Comparison of ENCODE assay signal across 18 cellular contexts in genomic region chr14:35158951-35159653, GRCh38. TPM values are rescaled to one million over a fixed set of nuclear protein-coding genes. Genes with fewer than 3 reads are reported as not detected.
DNase-seq lines count a peak whose midpoint lies in the region; ATAC-seq, FAIRE-seq and TF ChIP-seq lines count a peak whose summit lies in the region.
"Had no signal": no experiment of that assay in that cellular context is flagged by ENCODE, and none has a peak within 500 bp of the region (broad histone marks: within the 10 kb centered on the region; RNA-seq: fewer than 3 reads in every experiment).

No MANE protein-coding gene starts in this region.

- no peak for TF ChIP-seq CTCF in smooth muscle cell (IDR thresholded peaks at IDR 0.05; ENCODE audit: borderline replicate concordance, insufficient read depth, poor library complexity, severe bottlenecking)

- no peaks in the 10 kb centered on the region for H3K79me2 ChIP-seq in smooth muscle cell (ENCODE audit: low read depth)

- ATAC-seq in GM21717 (IDR thresholded peaks at IDR 0.05; ENCODE audit: unreplicated experiment) (no peak), HG03571 (IDR thresholded peaks at IDR 0.05; ENCODE audit: unreplicated experiment) (no peak)

- H3K4me1 Mint-ChIP-seq in activated CD4-positive, alpha-beta memory T cell treated with anti-CD3 and anti-CD28 coated beads for 36 hours (ENCODE audit: low read depth) = peaks cover 62% of the 10 kb centered on the region
- H3K4me1 Mint-ChIP-seq in activated CD4-positive, alpha-beta memory T cell treated with anti-CD3 and anti-CD28 coated beads, Interleukin-2, amount 10 ng/mL, durations not matched to agents 7 days and 5 days = peaks cover 51% of the 10 kb centered on the region
- H3K4me1 Mint-ChIP-seq: neural crest cell had no signal

- peaks cover 11% of the 10 kb centered on the region for H4K20me1 ChIP-seq in smooth muscle cell (ENCODE audit: low read depth)

- no peaks in the 10 kb centered on the region for H3K9me3 Mint-ChIP-seq in activated CD4-positive, alpha-beta memory T cell treated with anti-CD3 and anti-CD28 coated beads for 36 hours
- no peaks in the 10 kb centered on the region for H3K9me3 Mint-ChIP-seq in activated CD4-positive, alpha-beta memory T cell treated with anti-CD3 and anti-CD28 coated beads, Interleukin-2, amount 10 ng/mL, durations not matched to agents 7 days and 5 days
- H3K9me3 Mint-ChIP-seq: neural crest cell had no signal

- no peak overlapping the region for H2AFZ ChIP-seq in smooth muscle cell (ENCODE audit: low read depth)

- FAIRE-seq in islet of Langerhans (lab: Jason Lieb, UNC) = peak; percentile 36

- peak overlapping the region; percentile 59 for H3K9ac ChIP-seq in smooth muscle cell (ENCODE audit: low read depth)

- CTCF ChIA-PET in activated CD4-positive, alpha-beta memory T cell treated with anti-CD3 and anti-CD28 coated beads for 36 hours (lab: Charles Lee) = no interaction called here
- CTCF ChIA-PET in activated CD4-positive, alpha-beta memory T cell treated with anti-CD3 and anti-CD28 coated beads, Interleukin-2, amount 10 ng/mL, durations not matched to agents 7 days and 5 days (lab: Charles Lee) = no interaction called here

- peak overlapping the region; percentile 79 for H3K27ac Mint-ChIP-seq in activated CD4-positive, alpha-beta memory T cell treated with anti-CD3 and anti-CD28 coated beads for 36 hours
- no peak overlapping the region for H3K27ac Mint-ChIP-seq in activated CD4-positive, alpha-beta memory T cell treated with anti-CD3 and anti-CD28 coated beads, Interleukin-2, amount 10 ng/mL, durations not matched to agents 7 days and 5 days

- no peaks in the 10 kb centered on the region for H3K36me3 ChIP-seq in smooth muscle cell (ENCODE audit: low read depth)
- H3K36me3 ChIP-seq: thyroid gland had no signal

- peaks cover 6% of the 10 kb centered on the region for H3F3A ChIP-seq in smooth muscle cell (ENCODE audit: low read depth)

- POLR2A ChIA-PET in activated CD4-positive, alpha-beta memory T cell treated with anti-CD3 and anti-CD28 coated beads for 36 hours (lab: Charles Lee) = no interaction called here
- POLR2A ChIA-PET in activated CD4-positive, alpha-beta memory T cell treated with anti-CD3 and anti-CD28 coated beads, Interleukin-2, amount 10 ng/mL, durations not matched to agents 7 days and 5 days (lab: Charles Lee) = interaction anchor here (0.5 kb wide), 1 partner anchor 173 kb away, joined by 3 read pairs; no protein-coding TSS in a partner anchor

- H3K4me2 ChIP-seq in smooth muscle cell = peak overlapping the region; percentile 65

- H3K36me3 Mint-ChIP-seq in activated CD4-positive, alpha-beta memory T cell treated with anti-CD3 and anti-CD28 coated beads for 36 hours = peaks cover 16% of the 10 kb centered on the region
- peaks cover 44% of the 10 kb centered on the region for H3K36me3 Mint-ChIP-seq in activated CD4-positive, alpha-beta memory T cell treated with anti-CD3 and anti-CD28 coated beads, Interleukin-2, amount 10 ng/mL, durations not matched to agents 7 days and 5 days (ENCODE audit: low read depth)

- peak overlapping the region; percentile 90 for H3K27ac ChIP-seq in smooth muscle cell (ENCODE audit: low read depth)
- H3K27ac ChIP-seq: thyroid gland had no signal

- H3K4me1 ChIP-seq in smooth muscle cell (ENCODE audit: low read depth) = peaks cover 19% of the 10 kb centered on the region

- no peak overlapping the region for H3K4me3 ChIP-seq in smooth muscle cell
- H3K4me3 ChIP-seq: Peyer's patch, spleen, thyroid gland had no signal

- H3K9me3 ChIP-seq in smooth muscle cell (replicated peaks; ENCODE audit: low read depth) = no peaks in the 10 kb centered on the region
- H3K9me3 ChIP-seq: Peyer's patch, spleen, thyroid gland had no signal

- no peaks in the 10 kb centered on the region for H3K27me3 Mint-ChIP-seq in activated CD4-positive, alpha-beta memory T cell treated with anti-CD3 and anti-CD28 coated beads for 36 hours
- H3K27me3 Mint-ChIP-seq in activated CD4-positive, alpha-beta memory T cell treated with anti-CD3 and anti-CD28 coated beads, Interleukin-2, amount 10 ng/mL, durations not matched to agents 7 days and 5 days = no peaks in the 10 kb centered on the region
- H3K27me3 Mint-ChIP-seq: activated naive CD8-positive, alpha-beta T cell had no signal

- intact Hi-C loops in activated CD4-positive, alpha-beta memory T cell treated with anti-CD3 and anti-CD28 coated beads for 36 hours (cut with micrococcal nuclease) = no loop called here

- H3K27me3 ChIP-seq in smooth muscle cell (ENCODE audit: low read depth) = no peaks in the 10 kb centered on the region
- H3K27me3 ChIP-seq: Peyer's patch, spleen, thyroid gland had no signal

- 64% methylated on average over 8 of the region's 8 CpGs for WGBS in smooth muscle cell (ENCODE audit: low lambda C conversion rate)

- H3K4me3 Mint-ChIP-seq in activated CD4-positive, alpha-beta memory T cell treated with anti-CD3 and anti-CD28 coated beads for 36 hours = no peak overlapping the region
- H3K4me3 Mint-ChIP-seq in activated CD4-positive, alpha-beta memory T cell treated with anti-CD3 and anti-CD28 coated beads, Interleukin-2, amount 10 ng/mL, durations not matched to agents 7 days and 5 days = no peak overlapping the region
- H3K4me3 Mint-ChIP-seq: neural crest cell had no signal

- DNase-seq in activated CD4-positive, alpha-beta memory T cell treated with anti-CD3 and anti-CD28 coated beads for 36 hours = no peak
- DNase-seq in activated CD4-positive, alpha-beta memory T cell treated with anti-CD3 and anti-CD28 coated beads, Interleukin-2, amount 10 ng/mL, durations not matched to agents 7 days and 5 days = no peak
- DNase-seq in amniotic epithelial cell (ENCODE audit: low read depth) (peak; percentile 69), smooth muscle cell (lab: John Stamatoyannopoulos, UW; ENCODE audit: unreplicated experiment) (no peak), T1000 (lab: John Stamatoyannopoulos, UW) (no peak)
- DNase-seq: COR-L47, cortex of kidney, left colon, NCI-H1092 treated with DMSO at 0.1 percent for 48 hours, NCI-H2227 treated with DMSO at 0.1 percent for 48 hours, Peyer's patch, spleen, thyroid gland had no signal

RNA-seq across cellular contexts. Expression of gene PRORP, which starts 36.8 kb away (rescaled TPM):
- 10 to 100 TPM; 43.4 to 44.6 TPM for total RNA-seq in activated CD4-positive, alpha-beta memory T cell treated with anti-CD3 and anti-CD28 coated beads for 36 hours
- 10 to 100 TPM; 43.3 to 44.9 TPM for total RNA-seq in activated CD4-positive, alpha-beta memory T cell treated with anti-CD3 and anti-CD28 coated beads, Interleukin-2, amount 10 ng/mL, durations not matched to agents 7 days and 5 days
- 29.1 and 31.3 TPM in 2 replicates for total RNA-seq in smooth muscle cell
- polyA plus RNA-seq in smooth muscle cell = 17.6 and 21.1 TPM in 2 replicates

RNA-seq across cellular contexts. Expression of gene PPP2R3C, which starts 37.3 kb away (rescaled TPM):
- 10 to 100 TPM; 48.9 to 51.8 TPM for total RNA-seq in activated CD4-positive, alpha-beta memory T cell treated with anti-CD3 and anti-CD28 coated beads for 36 hours
- total RNA-seq in activated CD4-positive, alpha-beta memory T cell treated with anti-CD3 and anti-CD28 coated beads, Interleukin-2, amount 10 ng/mL, durations not matched to agents 7 days and 5 days = 10 to 100 TPM; 51.7 to 59.4 TPM
- total RNA-seq in smooth muscle cell = 35.6 and 36.3 TPM in 2 replicates
- polyA plus RNA-seq in smooth muscle cell = 32.3 and 38.4 TPM in 2 replicates
